1 cellular context compared by ENCODE assay signal in genomic region chr7:106053109-106053508, GRCh38.
TF ChIP-seq lines count a peak whose summit lies in the region.

No MANE protein-coding gene starts in this region.

TF ChIP-seq in HepG2, 621 proteins besides CTCF, POLR2A, EP300 and RAD21 (continued from another document):
- TF ChIP-seq ISL2 (CRISPR knock-in tag; IDR thresholded peaks at IDR 0.05), result no peak
